Comparison of ENCODE assay signal across 8 cellular contexts in the genomic region with DNA sequence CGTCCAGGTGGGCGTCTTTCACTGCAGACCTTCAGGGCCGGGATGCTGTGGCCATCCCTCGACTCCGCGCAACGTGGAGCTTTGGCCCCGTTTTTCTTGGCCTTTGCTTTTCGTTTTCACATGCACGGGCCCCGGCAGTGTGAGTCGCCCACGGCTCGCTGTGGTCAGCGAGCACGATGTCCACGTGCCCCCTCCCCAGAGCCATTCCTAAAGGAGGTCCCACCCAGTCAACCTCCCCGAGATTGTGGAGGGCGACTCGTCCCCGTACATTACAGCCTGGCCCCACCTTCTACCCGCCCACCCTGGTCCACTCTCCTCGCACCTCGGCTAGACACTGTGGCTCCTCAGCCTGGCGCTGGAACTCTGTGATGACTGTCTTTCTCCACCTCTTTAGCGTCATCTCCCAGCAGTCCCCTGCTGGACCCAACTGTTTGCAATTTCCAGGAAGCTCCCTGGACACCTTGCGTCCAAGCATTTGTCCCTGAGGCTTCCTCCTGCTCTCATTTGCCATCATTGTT. TPM values are rescaled to one million over a fixed set of nuclear protein-coding genes. Genes with fewer than 3 reads are reported as not detected.
DNase-seq lines count a peak whose midpoint lies in the region; ATAC-seq and TF ChIP-seq lines count a peak whose summit lies in the region.

No MANE protein-coding gene starts in this region.

- TF ChIP-seq CTCF in RWPE1 (conservative IDR thresholded peaks at IDR 0.05; ENCODE audit: low read depth) (no peak), epithelial cell of esophagus (IDR thresholded peaks at IDR 0.05; ENCODE audit: insufficient read depth, low read depth, low read length, missing control alignments) (no peak), natural killer cell (IDR thresholded peaks at IDR 0.05) (no peak)

- H3K36me3 Mint-ChIP-seq in activated T-cell treated with anti-CD3 and anti-CD28 coated beads, Interleukin-2, amount 50 U/mL, for 4 hours (ENCODE audit: insufficient read depth): peaks cover 6% of the 10 kb centered on the region
- H3K36me3 Mint-ChIP-seq in natural killer cell: no peaks in the 10 kb centered on the region

- peak overlapping the region; percentile 93 for H3K27ac ChIP-seq in RWPE1

- H3K4me3 Mint-ChIP-seq in activated T-cell treated with anti-CD3 and anti-CD28 coated beads, Interleukin-2, amount 50 U/mL, for 4 hours: peak overlapping the region; percentile 90
- H3K4me3 Mint-ChIP-seq in natural killer cell: peak overlapping the region; percentile 93

- POLR2A ChIA-PET in RWPE1 (lab: Yijun Ruan, JAX; ENCODE audit: low non-redundant PET): no interaction called here

- DNase-seq in activated T-cell treated with anti-CD3 and anti-CD28 coated beads, Interleukin-2, amount 50 U/mL, for 4 hours: no peak
- DNase-seq in activated T-cell treated with anti-CD3 and anti-CD28 coated beads, Interleukin-2, amount 50 U/mL, for 1 hour: no peak
- DNase-seq in RWPE1 (ENCODE audit: low spot score) (no peak), epithelial cell of esophagus (ENCODE audit: low read depth) (no peak), natural killer cell (no peak), NCI-H446 treated with DMSO at 0.1 percent for 48 hours (lab: John Stamatoyannopoulos, UW) (no peak), amniotic stem cell (lab: John Stamatoyannopoulos, UW) (no peak), LoVo (ENCODE audit: low spot score) (no peak)

- CTCF ChIA-PET in RWPE1 (lab: Yijun Ruan, JAX): interaction anchor here (1.0 kb wide), 1 partner anchor 25 kb away, joined by 3 read pairs; the partner anchor contains the start of gene ZNF324B

- H3K9me3 Mint-ChIP-seq in activated T-cell treated with anti-CD3 and anti-CD28 coated beads, Interleukin-2, amount 50 U/mL, for 4 hours: no peaks in the 10 kb centered on the region
- H3K9me3 Mint-ChIP-seq in natural killer cell: no peaks in the 10 kb centered on the region

- ATAC-seq in activated T-cell treated with anti-CD3 and anti-CD28 coated beads, Interleukin-2, amount 50 U/mL, for 4 hours: no peak
- ATAC-seq in natural killer cell: no peak

- no peaks in the 10 kb centered on the region for H3K27me3 Mint-ChIP-seq in activated T-cell treated with anti-CD3 and anti-CD28 coated beads, Interleukin-2, amount 50 U/mL, for 4 hours (ENCODE audit: low read depth)
- no peaks in the 10 kb centered on the region for H3K27me3 Mint-ChIP-seq in natural killer cell (ENCODE audit: low read depth in 2 of 2)

- H3K4me3 ChIP-seq in epithelial cell of esophagus (ENCODE audit: low read length): peak overlapping the region; percentile 75

- H3K4me1 Mint-ChIP-seq in activated T-cell treated with anti-CD3 and anti-CD28 coated beads, Interleukin-2, amount 50 U/mL, for 4 hours (ENCODE audit: low read depth): peaks cover 19% of the 10 kb centered on the region
- peaks cover 8 to 18% of the 10 kb centered on the region in 2 donors for H3K4me1 Mint-ChIP-seq in natural killer cell

- intact Hi-C loops in natural killer cell (cut with micrococcal nuclease): loop anchor here (1.0 kb wide), 3 partner anchors 9 to 44 kb away; partner anchors contain the start of gene ZNF324

- H3K27ac Mint-ChIP-seq in natural killer cell: peak overlapping the region; percentile 94 to 99

RNA-seq across cellular contexts. Expression of gene ZNF446, which starts 0.4 kb away (rescaled TPM):
- 1 to 10 TPM; 5.3 to 6.4 (median 6.0) TPM for total RNA-seq in activated T-cell treated with anti-CD3 and anti-CD28 coated beads, Interleukin-2, amount 50 U/mL, for 4 hours
- 10 to 100 TPM; 11.9 to 14.5 (median 13.5) TPM for total RNA-seq in natural killer cell

RNA-seq across cellular contexts. Expression of gene ZNF324, which starts 9.7 kb away (rescaled TPM):
- total RNA-seq in activated T-cell treated with anti-CD3 and anti-CD28 coated beads, Interleukin-2, amount 50 U/mL, for 4 hours: 10 to 100 TPM; 16.1 to 18.0 (median 16.4) TPM
- 10 to 100 TPM; 21.3 to 23.7 (median 23.3) TPM for total RNA-seq in natural killer cell

RNA-seq across cellular contexts. Expression of gene ZNF324B, which starts 25.1 kb away (rescaled TPM):
- total RNA-seq in activated T-cell treated with anti-CD3 and anti-CD28 coated beads, Interleukin-2, amount 50 U/mL, for 4 hours: 10 to 100 TPM; 10.7 to 13.3 (median 11.3) TPM
- total RNA-seq in natural killer cell: 10 to 100 TPM; 10.4 to 11.4 (median 11.4) TPM

RNA-seq across cellular contexts. Expression of gene SLC27A5, which starts 35.2 kb away (rescaled TPM):
- 10 to 100 TPM; 12.6 to 19.8 (median 19.5) TPM for total RNA-seq in activated T-cell treated with anti-CD3 and anti-CD28 coated beads, Interleukin-2, amount 50 U/mL, for 4 hours
- total RNA-seq in natural killer cell: 1 to 10 TPM; 4.6 to 7.0 (median 4.7) TPM

RNA-seq across cellular contexts. Expression of gene ZNF132, which starts 36.6 kb away (rescaled TPM):
- total RNA-seq in activated T-cell treated with anti-CD3 and anti-CD28 coated beads, Interleukin-2, amount 50 U/mL, for 4 hours: 1 to 10 TPM; 1.0 to 1.8 (median 1.8) TPM
- total RNA-seq in natural killer cell: 1 to 10 TPM in 2 of 3 donors, under 1 TPM in 1; 0.88 to 1.6 (median 1.5) TPM
